In the genomic region with DNA sequence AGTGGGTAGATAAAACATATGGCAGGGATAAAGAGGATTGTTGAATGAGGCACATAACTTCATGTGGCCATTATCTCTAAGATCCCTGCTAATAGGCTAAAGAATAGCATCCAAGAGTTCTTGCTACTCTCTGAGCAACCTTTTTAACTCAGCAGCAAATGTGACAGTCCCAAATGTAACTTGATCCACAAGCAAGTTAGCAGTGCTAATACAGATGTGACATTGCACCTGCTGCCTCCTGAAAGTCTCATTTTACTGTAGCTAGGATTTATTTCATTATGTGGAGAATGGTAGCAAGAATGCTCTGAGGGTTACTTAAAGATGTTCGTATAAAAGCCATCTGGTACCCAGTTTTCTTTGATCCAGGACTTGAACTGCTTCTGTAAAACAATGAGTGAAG, we compare ENCODE assay signal across 13 cellular contexts.
"Had no signal": no experiment of that assay in that cellular context is flagged by ENCODE, and none has a peak within 500 bp of the region (broad histone marks: within the 10 kb centered on the region; RNA-seq: fewer than 3 reads in every experiment).

No MANE protein-coding gene starts in this region.

- DNase-seq: activated CD4-positive, alpha-beta T cell treated with anti-CD3 and anti-CD28 coated beads, Interleukin-2, amount 50 U/mL, for 1 hour; activated naive CD4-positive, alpha-beta T cell; activated naive CD8-positive, alpha-beta T cell treated with anti-CD3 and anti-CD28 coated beads, Interleukin-2, amount 10 ng/mL, durations not matched to agents 7 days and 5 days; activated T-cell treated with anti-CD3 and anti-CD28 coated beads for 4 hours; effector memory CD4-positive, alpha-beta T cell; foreskin keratinocyte; left ventricle myocardium superior; nephron progenitor cell; right cardiac atrium; stimulated activated CD4-positive, alpha-beta T cell treated with anti-CD3 and anti-CD28 coated beads, Interleukin-15, amount 100 ng/mL, for 24 hours; stimulated activated CD4-positive, alpha-beta T cell treated with anti-CD3 and anti-CD28 coated beads, Interleukin-4, amount 100 ng/mL, for 1 hour; stimulated activated naive B cell treated with anti-CD40 and anti-IgM and Interleukin-4, amounts not matched to agents 10 μg/mL and 1 μg/mL and 100 μg/mL, for 72 hours; thyroid gland had no signal
